ENCODE assay signal across 8 cellular contexts in the genomic region with DNA sequence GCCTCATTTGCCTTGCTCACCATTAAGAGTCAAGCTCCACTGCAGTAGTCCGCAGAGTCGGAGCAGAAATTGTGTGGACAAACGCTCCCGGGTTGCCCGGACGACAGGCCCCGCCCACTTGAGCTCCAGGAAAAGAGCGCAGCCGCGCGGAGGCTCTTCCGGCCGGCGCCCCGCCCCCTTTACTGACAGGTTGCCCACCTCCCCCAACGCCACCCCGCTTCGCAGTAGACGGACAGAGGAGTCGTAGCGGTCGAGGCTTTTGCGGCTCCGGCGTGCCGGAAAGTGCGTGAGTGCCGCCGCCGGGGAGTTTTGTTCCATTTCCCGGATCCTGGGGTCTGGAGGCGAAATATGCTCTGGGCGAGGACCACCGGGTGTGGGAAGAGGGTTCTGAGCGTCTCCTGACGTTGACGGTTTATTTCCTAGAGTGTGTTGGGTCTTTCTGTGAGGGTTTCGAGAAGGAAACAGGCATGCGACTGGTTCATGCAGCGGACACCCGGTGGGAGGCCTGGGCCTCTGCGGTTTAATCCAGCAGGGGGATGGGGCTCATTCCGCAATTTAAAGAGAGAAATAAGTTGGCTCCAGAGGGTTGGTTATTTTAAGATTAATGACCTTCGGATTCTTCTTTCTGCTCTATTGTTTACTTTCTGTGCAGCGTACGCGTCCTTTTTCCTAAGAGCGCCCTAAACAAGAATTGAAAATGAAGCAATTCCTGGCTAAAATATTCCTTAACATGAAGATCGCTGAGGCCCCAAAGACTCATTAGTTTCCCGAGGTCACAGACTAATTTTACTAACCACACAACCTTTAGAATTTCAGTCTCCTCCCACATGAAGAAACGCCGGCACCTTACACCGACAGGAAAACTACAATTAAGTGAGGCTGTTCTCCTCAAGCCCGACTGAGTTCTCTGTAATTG. TPM values are rescaled to one million over a fixed set of nuclear protein-coding genes. Genes with fewer than 3 reads are reported as not detected.
DNase-seq lines count a peak whose midpoint lies in the region; ATAC-seq, FAIRE-seq and TF ChIP-seq lines count a peak whose summit lies in the region.

A gene with protein sequence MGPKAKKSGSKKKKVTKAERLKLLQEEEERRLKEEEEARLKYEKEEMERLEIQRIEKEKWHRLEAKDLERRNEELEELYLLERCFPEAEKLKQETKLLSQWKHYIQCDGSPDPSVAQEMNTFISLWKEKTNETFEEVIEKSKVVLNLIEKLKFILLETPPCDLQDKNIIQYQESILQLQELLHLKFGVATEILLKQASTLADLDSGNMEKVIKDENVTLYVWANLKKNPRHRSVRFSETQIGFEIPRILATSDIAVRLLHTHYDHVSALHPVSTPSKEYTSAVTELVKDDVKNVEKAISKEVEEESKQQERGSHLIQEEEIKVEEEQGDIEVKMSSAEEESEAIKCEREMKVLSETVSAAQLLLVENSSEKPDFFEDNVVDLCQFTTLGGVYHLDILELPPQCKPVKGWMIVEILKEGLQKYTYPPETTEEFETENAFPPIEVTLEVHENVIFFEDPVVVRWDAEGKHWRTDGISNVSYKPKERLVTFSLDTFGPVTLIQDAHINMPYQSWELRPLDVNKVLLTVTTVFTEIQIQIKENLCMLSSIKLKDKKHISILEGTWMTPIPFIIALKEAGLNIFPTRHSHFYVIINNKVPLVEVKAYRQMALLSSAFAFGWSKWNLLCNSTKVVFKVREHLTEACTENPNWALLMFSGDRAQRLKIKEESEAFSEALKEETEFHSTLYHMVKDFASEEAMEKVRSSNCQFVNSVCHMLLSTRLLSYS (minus strand): TSS at position 105 of the 916 bp plus-strand sequence. CDS start 82 bp downstream, at position 23.
A gene with protein sequence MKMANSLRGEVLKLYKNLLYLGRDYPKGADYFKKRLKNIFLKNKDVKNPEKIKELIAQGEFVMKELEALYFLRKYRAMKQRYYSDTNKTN (plus strand): TSS at position 182 of the 916 bp plus-strand sequence. CDS start 8,720 bp downstream, outside the sequence.

- TF ChIP-seq RAD21 in HepG2 (CRISPR knock-in tag; IDR thresholded peaks at IDR 0.05) = peak; percentile 21; the same call in 1 of the 2 replicates

- peak; percentile 51 for FAIRE-seq in HepG2 (lab: Jason Lieb, UNC)

- peaks cover 14% of the 10 kb centered on the region for H3K4me1 ChIP-seq in CD4-positive, CD25-positive, alpha-beta regulatory T cell (ENCODE audit: control insufficient read depth, insufficient read depth, low read length, poor library complexity, severe bottlenecking)
- peaks cover 20% of the 10 kb centered on the region for H3K4me1 ChIP-seq in HepG2 (ENCODE audit: insufficient read depth, low read length)

- H3K36me3 ChIP-seq in CD4-positive, CD25-positive, alpha-beta regulatory T cell (ENCODE audit: control insufficient read depth, insufficient read depth, low read length) = no peaks in the 10 kb centered on the region
- H3K36me3 ChIP-seq in HepG2 (replicated peaks in 1 of 2; ENCODE audit: control insufficient read depth in 1 of 2, insufficient read depth in 2 of 2, low read length in 2 of 2) = no peaks in the 10 kb centered on the region

- no peaks in the 10 kb centered on the region for H3K79me2 ChIP-seq in HepG2 (ENCODE audit: insufficient read depth, low read length)

- H3K9ac ChIP-seq in HepG2 (ENCODE audit: insufficient read depth, low read depth, low read length) = peak within 1 kb of the TSS; percentile 93

- H3K27ac ChIP-seq in CD4-positive, CD25-positive, alpha-beta regulatory T cell (ENCODE audit: insufficient read depth, low read length, poor library complexity, severe bottlenecking) = peak within 1 kb of the TSS; percentile 91
- peak within 1 kb of the TSS; percentile 92 for H3K27ac ChIP-seq in HepG2 (ENCODE audit: extremely low read length, insufficient read depth, low read length)

- H3K4me3 ChIP-seq in CD4-positive, CD25-positive, alpha-beta regulatory T cell (ENCODE audit: low read depth, low read length) = peak within 1 kb of the TSS; percentile 94
- H3K4me3 ChIP-seq in HepG2 (replicated peaks in 1 of 3; ENCODE audit: insufficient read depth in 1 of 3, low read depth in 2 of 3, low read length in 3 of 3) = peak within 1 kb of the TSS; percentile 79 to 90 (median 81)

- peaks cover 5% of the 10 kb centered on the region for H3K27me3 Mint-ChIP-seq in CD4-positive, CD25-positive, alpha-beta regulatory T cell

- peak; percentile 92 to 94 (median 94) for DNase-seq in CD4-positive, CD25-positive, alpha-beta regulatory T cell
- DNase-seq in NCI-H774 (lab: John Stamatoyannopoulos, UW) (peak; percentile 96), dermis microvascular lymphatic vessel endothelial cell (ENCODE audit: low read depth in 2 of 2) (peak; percentile 92 to 97), HepG2 (ENCODE audit: low spot score) (peak; percentile 91)
- DNase-seq in activated CD4-positive, alpha-beta T cell treated with anti-CD3 and anti-CD28 coated beads, Interleukin-2, amount 50 U/mL, for 48 hours = peak; percentile 96 to 97
- DNase-seq in stimulated activated CD4-positive, alpha-beta T cell treated with anti-CD3 and anti-CD28 coated beads, Interleukin-2, amount 100 ng/mL, for 48 hours = peak; percentile 95

- peaks cover 20 to 47% (median 37%) of the 10 kb centered on the region in 4 donors for H3K4me1 Mint-ChIP-seq in CD4-positive, CD25-positive, alpha-beta regulatory T cell

- peak within 1 kb of the TSS; percentile 57 for H2AFZ ChIP-seq in HepG2 (ENCODE audit: low read length)

- TF ChIP-seq EP300 in HepG2 (IDR thresholded peaks at IDR 0.05; ENCODE audit: low read depth in 2 of 2, low read length in 2 of 2) (no peak), HepG2 (CRISPR knock-in tag; IDR thresholded peaks at IDR 0.05; ENCODE audit: borderline replicate concordance) (no peak)

- H3K36me3 Mint-ChIP-seq in CD4-positive, CD25-positive, alpha-beta regulatory T cell = peaks cover 4% of the 10 kb centered on the region

- peak; percentile 84 to 89 for TF ChIP-seq POLR2A in HepG2 (IDR thresholded peaks at IDR 0.05; ENCODE audit: insufficient read depth in 1 of 2, low read depth in 2 of 2, low read length in 2 of 2)

- H3K4me2 ChIP-seq in HepG2 (ENCODE audit: low read depth, low read length) = peak within 1 kb of the TSS; percentile 99

- POLR2A ChIA-PET in HepG2 (lab: Yijun Ruan, JAX) = interaction anchor here (0.5 to 1.0 kb wide), 6 partner anchors 11 to 243 kb away, joined by 3 to 7 read pairs (median 4); a partner anchor contains a TSS

- no peaks in the 10 kb centered on the region for H3K27me3 ChIP-seq in CD4-positive, CD25-positive, alpha-beta regulatory T cell (ENCODE audit: control insufficient read depth, insufficient read depth, low read length)
- H3K27me3 ChIP-seq in HepG2 (ENCODE audit: control insufficient read depth in 1 of 2, insufficient read depth in 2 of 2, low read length in 2 of 2) = no peaks in the 10 kb centered on the region

- TF ChIP-seq CTCF in HepG2 (CRISPR knock-in tag; IDR thresholded peaks at IDR 0.05) = no peak

- TSS peak; percentile 88 for BruUV-seq in HepG2 (replicated peaks; lab: Mats Ljungman, UMichigan)

- peak; percentile 95 to 96 for ATAC-seq in CD4-positive, CD25-positive, alpha-beta regulatory T cell (ENCODE audit: low read depth in 2 of 2)
- ATAC-seq in GM19438 (IDR thresholded peaks at IDR 0.05; ENCODE audit: low read depth, unreplicated experiment) (peak; percentile 95), HG03571 (IDR thresholded peaks at IDR 0.05; ENCODE audit: unreplicated experiment) (peak; percentile 88), HepG2 (peak; percentile 97)

- peak within 1 kb of the TSS; percentile 94 to 100 (median 99) for H3K27ac Mint-ChIP-seq in CD4-positive, CD25-positive, alpha-beta regulatory T cell

- CTCF ChIA-PET in HepG2 (lab: Yijun Ruan, JAX; ENCODE audit: low intra/inter-chr PET ratio, low total read pairs) = no interaction called here

- no peaks in the 10 kb centered on the region for H4K20me1 ChIP-seq in HepG2 (ENCODE audit: insufficient read depth, low read length)

- H3K9me3 Mint-ChIP-seq in CD4-positive, CD25-positive, alpha-beta regulatory T cell = peaks cover 0 to 1% (median 0%) of the 10 kb centered on the region in 7 donors

- peak within 1 kb of the TSS; percentile 95 to 99 (median 98) for H3K4me3 Mint-ChIP-seq in CD4-positive, CD25-positive, alpha-beta regulatory T cell

- in situ Hi-C loops in HepG2 (cut with HindIII; ENCODE audit: extremely low pct_ligation_motif_present, low pct_unique_long_range_greater_than_20kb) = no loop called here

- under 1% methylated on average over 23 of the region's 54 CpGs for WGBS in HepG2 (ENCODE audit: low lambda C conversion rate)

- intact Hi-C loops in HepG2 (cut with micrococcal nuclease; ENCODE audit: unreplicated experiment) = loop anchor here (1.0 to 5.0 kb wide), 2 partner anchors 55 to 1202 kb away; a partner anchor contains a TSS

- no peaks in the 10 kb centered on the region for H3K9me3 ChIP-seq in CD4-positive, CD25-positive, alpha-beta regulatory T cell (ENCODE audit: control insufficient read depth in 2 of 2, low read length in 2 of 2)
- H3K9me3 ChIP-seq in HepG2 (ENCODE audit: low read length) = no peaks in the 10 kb centered on the region

RNA-seq across cellular contexts. Expression of the first gene that starts in this region (rescaled TPM):
- 0.25 TPM for total RNA-seq in CD4-positive, CD25-positive, alpha-beta regulatory T cell
- polyA plus RNA-seq in CD4-positive, CD25-positive, alpha-beta regulatory T cell = under 1 TPM in 1 of 4 donors, not detected in 3; 0.07 TPM
- total RNA-seq in dermis microvascular lymphatic vessel endothelial cell (under 0.01 TPM in 1 of 2 replicates, not detected in the other), HepG2 (2016; rRNA removed; fragmentation: Illumina TruSeq; extraction: Trizol) (0.04 TPM in 1 of 2 replicates, not detected in the other)
- 0.10 TPM in 1 of 2 replicates, not detected in the other for total RNA-seq in HepG2 (2016; cell fraction: cytosol; rRNA removed; fragmentation: Illumina TruSeq; extraction: Trizol; ENCODE audit: low read depth)
- not detected in 2 replicates for total RNA-seq in HepG2 (2016; cell fraction: insoluble cytoplasmic fraction; rRNA removed; fragmentation: Illumina TruSeq; extraction: Trizol)
- 0.07 and 0.12 TPM in 2 replicates for total RNA-seq in HepG2 (2016; cell fraction: membrane; rRNA removed; fragmentation: Illumina TruSeq; extraction: Trizol)
- not detected in 2 replicates for total RNA-seq in HepG2 (2016; cell fraction: nucleus; rRNA removed; fragmentation: Illumina TruSeq; extraction: Trizol)
- polyA plus RNA-seq in HepG2 (2011; rRNA removed) = 0.25 TPM in 1 of 2 replicates, not detected in the other
- polyA plus RNA-seq in HepG2 (2011; cell fraction: cytosol; rRNA removed) = not detected in 2 replicates
- not detected in 2 replicates for polyA plus RNA-seq in HepG2 (2011; cell fraction: nucleus; rRNA removed)
- polyA plus RNA-seq in HepG2 (2012) = not detected in 2 replicates
- not detected in 2 replicates for polyA plus RNA-seq in HepG2 (2016; cell fraction: cytosol; fragmentation: Illumina TruSeq; extraction: Trizol; ENCODE audit: low read depth)
- polyA plus RNA-seq in HepG2 (2016; cell fraction: insoluble cytoplasmic fraction; fragmentation: Illumina TruSeq; extraction: Trizol; ENCODE audit: low read depth) = not detected in 2 replicates
- polyA plus RNA-seq in HepG2 (2016; cell fraction: membrane; fragmentation: Illumina TruSeq; extraction: Trizol; ENCODE audit: low read depth) = not detected in 2 replicates
- polyA plus RNA-seq in HepG2 (2016; cell fraction: nucleus; fragmentation: Illumina TruSeq; extraction: Trizol; ENCODE audit: insufficient read depth, low read depth) = not detected in 2 replicates
- polyA minus RNA-seq in HepG2 (2011; rRNA and poly(A)+ RNA removed; ENCODE audit: low replicate concordance) = 0.06 and 0.09 TPM in 2 replicates
- not detected in 2 replicates for polyA minus RNA-seq in HepG2 (2011; cell fraction: cytosol; rRNA and poly(A)+ RNA removed)
- not detected in 2 replicates for polyA minus RNA-seq in HepG2 (2011; cell fraction: nucleus; rRNA and poly(A)+ RNA removed)

RNA-seq across cellular contexts. Expression of the second gene that starts in this region (rescaled TPM):
- 18.0 TPM for total RNA-seq in CD4-positive, CD25-positive, alpha-beta regulatory T cell
- polyA plus RNA-seq in CD4-positive, CD25-positive, alpha-beta regulatory T cell = 10 to 100 TPM; 22.8 to 32.8 (median 28.7) TPM
- total RNA-seq in dermis microvascular lymphatic vessel endothelial cell (11.4 and 12.3 TPM in 2 replicates), HepG2 (2016; rRNA removed; fragmentation: Illumina TruSeq; extraction: Trizol) (7.0 and 9.3 TPM in 2 replicates)
- total RNA-seq in HepG2 (2016; cell fraction: cytosol; rRNA removed; fragmentation: Illumina TruSeq; extraction: Trizol; ENCODE audit: low read depth) = 4.4 and 5.9 TPM in 2 replicates
- 6.8 and 10.2 TPM in 2 replicates for total RNA-seq in HepG2 (2016; cell fraction: insoluble cytoplasmic fraction; rRNA removed; fragmentation: Illumina TruSeq; extraction: Trizol)
- 8.4 and 9.4 TPM in 2 replicates for total RNA-seq in HepG2 (2016; cell fraction: membrane; rRNA removed; fragmentation: Illumina TruSeq; extraction: Trizol)
- 10.6 and 12.6 TPM in 2 replicates for total RNA-seq in HepG2 (2016; cell fraction: nucleus; rRNA removed; fragmentation: Illumina TruSeq; extraction: Trizol)
- polyA plus RNA-seq in HepG2 (2011; rRNA removed) = 6.4 and 6.8 TPM in 2 replicates
- 6.7 and 10.2 TPM in 2 replicates for polyA plus RNA-seq in HepG2 (2011; cell fraction: cytosol; rRNA removed)
- polyA plus RNA-seq in HepG2 (2011; cell fraction: nucleus; rRNA removed) = 3.4 and 4.7 TPM in 2 replicates
- polyA plus RNA-seq in HepG2 (2012) = 7.9 and 8.0 TPM in 2 replicates
- 8.3 and 9.5 TPM in 2 replicates for polyA plus RNA-seq in HepG2 (2016; cell fraction: cytosol; fragmentation: Illumina TruSeq; extraction: Trizol; ENCODE audit: low read depth)
- polyA plus RNA-seq in HepG2 (2016; cell fraction: insoluble cytoplasmic fraction; fragmentation: Illumina TruSeq; extraction: Trizol; ENCODE audit: low read depth) = 11.1 and 14.8 TPM in 2 replicates
- 10.1 and 11.6 TPM in 2 replicates for polyA plus RNA-seq in HepG2 (2016; cell fraction: membrane; fragmentation: Illumina TruSeq; extraction: Trizol; ENCODE audit: low read depth)
- 10.5 and 12.8 TPM in 2 replicates for polyA plus RNA-seq in HepG2 (2016; cell fraction: nucleus; fragmentation: Illumina TruSeq; extraction: Trizol; ENCODE audit: insufficient read depth, low read depth)
- polyA minus RNA-seq in HepG2 (2011; rRNA and poly(A)+ RNA removed; ENCODE audit: low replicate concordance) = 0.80 and 2.7 TPM in 2 replicates
- polyA minus RNA-seq in HepG2 (2011; cell fraction: cytosol; rRNA and poly(A)+ RNA removed) = 2.5 and 2.9 TPM in 2 replicates
- 17.3 and 24.6 TPM in 2 replicates for polyA minus RNA-seq in HepG2 (2011; cell fraction: nucleus; rRNA and poly(A)+ RNA removed)

Comparison
In these comparisons a context has a peak if more than half of its experiments do, and no peak if none do; other contexts are left out.
1. Peak in every context shown above with its lines: DNase-seq, ATAC-seq, H3K4me3 ChIP-seq and H3K27ac ChIP-seq.